Comparison of ENCODE assay signal across 25 cellular contexts in genomic region chr6:157072128-157072527, GRCh38.
"Had no signal": no experiment of that assay in that cellular context is flagged by ENCODE, and none has a peak within 500 bp of the region (broad histone marks: within the 10 kb centered on the region; RNA-seq: fewer than 3 reads in every experiment).

No MANE protein-coding gene starts in this region.

- H3K4me3 ChIP-seq: cardiac muscle cell, PC-9 had no signal

- DNase-seq: activated CD4-positive, alpha-beta memory T cell treated with anti-CD3 and anti-CD28 coated beads for 36 hours; activated CD4-positive, alpha-beta T cell treated with anti-CD3 and anti-CD28 coated beads, Interleukin-2, amount 10 ng/mL, durations not matched to agents 7 days and 5 days; activated CD4-positive, CD25-positive, alpha-beta regulatory T cell; activated CD8-positive, alpha-beta memory T cell treated with anti-CD3 and anti-CD28 coated beads for 24 hours; activated effector memory CD4-positive, alpha-beta T cell treated with anti-CD3 and anti-CD28 coated beads, Interleukin-2, amount 50 U/mL, for 16 hours; activated naive CD4-positive, alpha-beta T cell treated with Interleukin-2 at 50 U/mL for 16 hours; activated T-cell treated with anti-CD3 and anti-CD28 coated beads, Interleukin-2, amount 50 U/mL, for 4 hours; amygdala; brain microvascular endothelial cell; cerebellar nuclear complex; KG1; NCI-H1092; NCI-H1417; NCI-H1930; NCI-H2171 treated with DMSO at 0.1 percent for 48 hours; NCI-H345; NCI-H510A; PC-9; SHP77 treated with DMSO at 0.1 percent for 48 hours; T1000 had no signal

- H3K4me3 Mint-ChIP-seq: activated CD4-positive, alpha-beta memory T cell treated with anti-CD3 and anti-CD28 coated beads for 36 hours; activated CD4-positive, alpha-beta T cell treated with anti-CD3 and anti-CD28 coated beads, Interleukin-2, amount 10 ng/mL, durations not matched to agents 7 days and 5 days; activated T-cell treated with anti-CD3 and anti-CD28 coated beads, Interleukin-2, amount 50 U/mL, for 4 hours; T-helper 1 cell treated with Interleukin-12 subunit alpha and Interleukin-12 subunit beta and Interleukin-4 antibody, amounts not matched to agents 30 μg/mL and 1 μg/mL, for 36 hours had no signal

- FAIRE-seq: astrocyte, TTC549 had no signal

- H3K27me3 Mint-ChIP-seq: activated CD4-positive, alpha-beta memory T cell treated with anti-CD3 and anti-CD28 coated beads for 36 hours; activated CD4-positive, alpha-beta T cell treated with anti-CD3 and anti-CD28 coated beads, Interleukin-2, amount 10 ng/mL, durations not matched to agents 7 days and 5 days had no signal

- H3K27ac Mint-ChIP-seq: activated CD4-positive, alpha-beta memory T cell treated with anti-CD3 and anti-CD28 coated beads for 36 hours; activated CD4-positive, alpha-beta T cell treated with anti-CD3 and anti-CD28 coated beads, Interleukin-2, amount 10 ng/mL, durations not matched to agents 7 days and 5 days; activated naive CD4-positive, alpha-beta T cell treated with anti-CD3 and anti-CD28 coated beads, Interleukin-2, amount 50 U/mL, for 72 hours; T-helper 1 cell treated with Interleukin-12 subunit alpha and Interleukin-12 subunit beta and Interleukin-4 antibody, amounts not matched to agents 30 μg/mL and 1 μg/mL, for 36 hours had no signal

- ATAC-seq: activated naive CD4-positive, alpha-beta T cell treated with anti-CD3 and anti-CD28 coated beads, Interleukin-2, amount 50 U/mL, for 72 hours; activated T-cell treated with anti-CD3 and anti-CD28 coated beads, Interleukin-2, amount 50 U/mL, for 4 hours had no signal

- H3K36me3 ChIP-seq: brain microvascular endothelial cell, cardiac muscle cell had no signal

- H3K9me3 Mint-ChIP-seq: activated CD4-positive, alpha-beta memory T cell treated with anti-CD3 and anti-CD28 coated beads for 36 hours; activated naive CD4-positive, alpha-beta T cell treated with anti-CD3 and anti-CD28 coated beads, Interleukin-2, amount 50 U/mL, for 72 hours; activated T-cell treated with anti-CD3 and anti-CD28 coated beads, Interleukin-2, amount 50 U/mL, for 4 hours; T-helper 1 cell treated with Interleukin-12 subunit alpha and Interleukin-12 subunit beta and Interleukin-4 antibody, amounts not matched to agents 30 μg/mL and 1 μg/mL, for 36 hours had no signal

- H3K27me3 ChIP-seq: brain microvascular endothelial cell, cardiac muscle cell had no signal

- H3K36me3 Mint-ChIP-seq: activated CD4-positive, alpha-beta memory T cell treated with anti-CD3 and anti-CD28 coated beads for 36 hours had no signal

- H3K27ac ChIP-seq: brain microvascular endothelial cell, cardiac muscle cell, PC-9 had no signal
